In the genomic region with DNA sequence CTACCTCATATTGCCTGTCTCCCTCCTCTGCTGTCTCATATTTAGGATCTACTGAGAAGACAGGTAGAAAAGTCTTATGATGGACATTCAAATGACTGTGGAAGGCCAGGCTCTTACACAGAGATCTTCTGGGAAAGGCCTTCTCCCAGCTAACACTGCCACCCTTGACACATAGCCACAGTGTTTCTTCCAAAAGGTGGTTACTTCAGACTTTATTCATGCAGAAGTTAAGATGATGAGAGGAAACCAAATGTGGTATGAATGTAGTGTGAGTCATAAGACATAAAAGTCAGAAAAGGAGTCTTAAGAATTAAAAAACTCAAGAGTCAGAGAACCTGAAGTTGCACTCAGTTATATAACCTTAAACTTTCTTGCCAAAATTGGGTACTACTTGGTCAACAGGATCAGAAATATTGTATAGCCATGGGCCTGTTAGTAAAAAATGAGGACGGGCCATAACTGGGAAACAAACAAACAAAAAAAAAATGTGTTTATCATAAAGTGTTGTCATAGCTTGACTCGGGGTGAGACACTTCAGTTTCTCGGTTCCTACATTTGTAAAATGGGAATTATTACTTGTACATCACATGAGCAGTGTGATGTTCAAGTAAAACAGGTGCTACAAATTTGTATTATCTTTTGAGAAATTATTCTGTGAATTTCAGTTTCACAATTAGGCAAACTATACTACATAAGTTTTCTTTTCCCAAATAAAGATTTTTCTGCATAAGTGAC, we compare ENCODE assay signal across 7 cellular contexts. TPM values are rescaled to one million over a fixed set of nuclear protein-coding genes. Genes with fewer than 3 reads are reported as not detected.
A peak's percentile ranks its signal among the peaks of the same experiment; 100 is the strongest.
DNase-seq lines count a peak whose midpoint lies in the region; ATAC-seq and TF ChIP-seq lines count a peak whose summit lies in the region.

No MANE protein-coding gene starts in this region.

- H3K27me3 ChIP-seq in RWPE2 (ENCODE audit: insufficient read depth, poor library complexity, severe bottlenecking): no peaks in the 10 kb centered on the region

- no peaks in the 10 kb centered on the region for H3K27me3 Mint-ChIP-seq in chondrocyte (ENCODE audit: low read depth)

- TF ChIP-seq CTCF in RWPE2 (IDR thresholded peaks at IDR 0.05; ENCODE audit: poor library complexity, severe bottlenecking): no peak
- TF ChIP-seq CTCF in chondrocyte (IDR thresholded peaks at IDR 0.05): no peak

- peaks cover 3% of the 10 kb centered on the region for H3K9me3 Mint-ChIP-seq in chondrocyte (ENCODE audit: low read depth)

- peaks cover 34% of the 10 kb centered on the region for H3K4me1 ChIP-seq in RWPE2 (ENCODE audit: insufficient read depth, poor library complexity, severe bottlenecking)

- no peaks in the 10 kb centered on the region for H3K36me3 Mint-ChIP-seq in chondrocyte (ENCODE audit: low read depth)

- peak overlapping the region; percentile 74 for H3K27ac Mint-ChIP-seq in chondrocyte (ENCODE audit: unreplicated experiment)

- H3K4me1 Mint-ChIP-seq in chondrocyte (ENCODE audit: low read depth): peaks cover 41% of the 10 kb centered on the region

- peaks cover 7% of the 10 kb centered on the region for H3K36me3 ChIP-seq in RWPE2 (ENCODE audit: low read depth)

- H3K4me3 ChIP-seq in RWPE2 (ENCODE audit: severe bottlenecking): no peak overlapping the region

- no peaks in the 10 kb centered on the region for H3K9me3 ChIP-seq in RWPE2 (ENCODE audit: severe bottlenecking)

- peak overlapping the region; percentile 85 for H3K27ac ChIP-seq in RWPE2 (ENCODE audit: poor library complexity, severe bottlenecking)

- DNase-seq in RWPE2 (ENCODE audit: low spot score) (no peak), chondrocyte (ENCODE audit: low spot score) (no peak), pons (ENCODE audit: low spot score) (peak; percentile 29), 8988T (no peak), HUDEP-2 (lab: John Stamatoyannopoulos, UW; ENCODE audit: unreplicated experiment in 76 of 76) (no peak)

- H3K4me3 Mint-ChIP-seq in chondrocyte (ENCODE audit: unreplicated experiment): no peak overlapping the region

- peak; percentile 40 for ATAC-seq in GM18517 (IDR thresholded peaks at IDR 0.05; ENCODE audit: unreplicated experiment)
- peak; percentile 37 for ATAC-seq in HG02885 (IDR thresholded peaks at IDR 0.05; ENCODE audit: poor library complexity, unreplicated experiment)
- peak; percentile 72 for ATAC-seq in RWPE2 (ENCODE audit: low read depth)

RNA-seq across cellular contexts. Expression of a gene that starts 1.2 kb away (rescaled TPM):
- total RNA-seq in chondrocyte: 8.8 to 14.8 TPM (median 10.9 TPM) in 3 replicates
